ENCODE assay signal across 13 cellular contexts in genomic region chr10:73898730-73899400, GRCh38. TPM values are rescaled to one million over a fixed set of nuclear protein-coding genes. Genes with fewer than 3 reads are reported as not detected.
A peak's percentile ranks its signal among the peaks of the same experiment; 100 is the strongest.
DNase-seq lines count a peak whose midpoint lies in the region; ATAC-seq, FAIRE-seq and TF ChIP-seq lines count a peak whose summit lies in the region.
"Had no signal": no experiment of that assay in that cellular context is flagged by ENCODE, and none has a peak within 500 bp of the region (broad histone marks: within the 10 kb centered on the region; RNA-seq: fewer than 3 reads in every experiment).

No MANE protein-coding gene starts in this region.

- peaks cover 40 to 58% of the 10 kb centered on the region in 2 experiments for H3K4me1 ChIP-seq in HCT116 (ENCODE audit: control insufficient read depth in 1 of 2, insufficient read depth in 2 of 2, low read length in 2 of 2)
- peaks cover 50% of the 10 kb centered on the region for H3K4me1 ChIP-seq in SJSA1 (replicated peaks)
- H3K4me1 ChIP-seq in kidney (ENCODE audit: control insufficient read depth in 1 of 2, insufficient read depth in 1 of 2, low read depth in 1 of 2, low read length in 2 of 2), result no peaks in the 10 kb centered on the region
- peaks cover 0 to 27% (median 0%) of the 10 kb centered on the region in 6 donors for H3K4me1 ChIP-seq in spleen
- H3K4me1 ChIP-seq: parathyroid adenoma, upper lobe of right lung had no signal

- RAD21 ChIA-PET in HCT116 (lab: Charles Lee; ENCODE audit: low non-redundant PET in 1 of 2, low total read pairs in 2 of 2, uncharacterized antibody in 2 of 2, unreplicated experiment in 2 of 2), result interaction anchor here (0.7 to 1.2 kb wide), 3 partner anchors 9 to 13 kb away, joined by 3 to 4 read pairs (median 3); no protein-coding TSS in a partner anchor

- peak overlapping the region; percentile 61 for H3K4me2 ChIP-seq in HCT116 (ENCODE audit: low read length)

- no peaks in the 10 kb centered on the region for H4K20me1 ChIP-seq in HCT116 (ENCODE audit: insufficient read depth)

- H3K4me3 ChIP-seq in HCT116 (replicated peaks in 1 of 2; ENCODE audit: low read depth in 1 of 2, low read length in 2 of 2) (no peak overlapping the region), SJSA1 (no peak overlapping the region), kidney (ENCODE audit: low read length in 2 of 2) (no peak overlapping the region), skin epidermis (no peak overlapping the region), spleen (no peak overlapping the region)
- H3K4me3 ChIP-seq: upper lobe of right lung had no signal

- no peak for FAIRE-seq in kidney (lab: Jason Lieb, UNC)
- FAIRE-seq: HTR-8/SVneo had no signal

- BruUV-seq in HCT116 (replicated peaks; lab: Mats Ljungman, UMichigan), result no TSS peak

- POLR2A ChIA-PET in HCT116 (lab: Charles Lee), result interaction anchor here (0.8 to 3.5 kb wide), 6 partner anchors 8 to 67 kb away, joined by 3 to 32 read pairs (median 5); no protein-coding TSS in a partner anchor

- peak overlapping the region; percentile 36 for H2AFZ ChIP-seq in HCT116 (ENCODE audit: low read depth, low read length, poor library complexity, severe bottlenecking)
- H2AFZ ChIP-seq: parathyroid adenoma had no signal

- H3K9me3 ChIP-seq in HCT116 (ENCODE audit: control insufficient read depth in 1 of 2, insufficient read depth in 1 of 2, low read depth in 1 of 2, low read length in 2 of 2) (no peaks in the 10 kb centered on the region), SJSA1 (replicated peaks) (no peaks in the 10 kb centered on the region), kidney (ENCODE audit: control insufficient read depth in 1 of 2, low read length in 2 of 2) (no peaks in the 10 kb centered on the region), spleen (no peaks in the 10 kb centered on the region)
- H3K9me3 ChIP-seq: upper lobe of right lung had no signal

- H3K27me3 ChIP-seq in HCT116 (ENCODE audit: insufficient read depth, low read length), result no peaks in the 10 kb centered on the region
- no peaks in the 10 kb centered on the region for H3K27me3 ChIP-seq in SJSA1 (replicated peaks)
- H3K27me3 ChIP-seq in spleen (replicated peaks in 1 of 7), result no peaks in the 10 kb centered on the region
- H3K27me3 ChIP-seq: upper lobe of right lung had no signal

- DNase-seq in HCT116 (ENCODE audit: low read depth, low spot score) (no peak), SJSA1 (ENCODE audit: low read depth in 1 of 2, low spot score in 2 of 2) (no peak), kidney (peak; percentile 32), spleen (no peak), HuH-7 (ENCODE audit: low spot score) (no peak)
- DNase-seq: NCI-H1092; stimulated activated CD4-positive, alpha-beta T cell treated with anti-CD3 and anti-CD28 coated beads, Interleukin-2, amount 100 ng/mL, for 24 hours; upper lobe of right lung had no signal

- ATAC-seq in HCT116 (peak; percentile 15), HG03442 (IDR thresholded peaks at IDR 0.05; ENCODE audit: unreplicated experiment) (no peak), HG03097 (IDR thresholded peaks at IDR 0.05; ENCODE audit: low FRiP score, unreplicated experiment) (no peak)

- H3K9ac ChIP-seq in HCT116 (ENCODE audit: low read length), result peak overlapping the region; percentile 14; the same call in 1 of the 2 replicates
- no peak overlapping the region for H3K9ac ChIP-seq in kidney (ENCODE audit: low read length in 2 of 2)
- H3K9ac ChIP-seq: parathyroid adenoma had no signal

- 62 to 75% (median 75%) methylated on average over 2 of the region's 2 CpGs for WGBS in spleen, 5 donors

- CTCF ChIA-PET in HCT116 (lab: Charles Lee), result interaction anchor here (1.1 to 1.9 kb wide), 2 partner anchors 10 to 12 kb away, joined by 9 to 10 read pairs; no protein-coding TSS in a partner anchor

- H3K36me3 ChIP-seq in HCT116 (ENCODE audit: control insufficient read depth in 1 of 2, insufficient read depth in 2 of 2, low read length in 2 of 2), result no peaks in the 10 kb centered on the region
- no peaks in the 10 kb centered on the region for H3K36me3 ChIP-seq in SJSA1
- H3K36me3 ChIP-seq in kidney (ENCODE audit: control insufficient read depth in 1 of 2, insufficient read depth in 2 of 2, low read length in 2 of 2), result no peaks in the 10 kb centered on the region
- no peaks in the 10 kb centered on the region for H3K36me3 ChIP-seq in spleen
- H3K36me3 ChIP-seq: upper lobe of right lung had no signal

- no peaks in the 10 kb centered on the region for H3K9me2 ChIP-seq in HCT116 (ENCODE audit: insufficient read depth)

- no peak for TF ChIP-seq CTCF in HCT116 (IDR thresholded peaks at IDR 0.05 in 2 of 3, conservative IDR thresholded peaks at IDR 0.05 in 1 of 3; ENCODE audit: borderline replicate concordance in 1 of 3, insufficient read depth in 1 of 3, low read depth in 2 of 3, low read length in 2 of 3)
- TF ChIP-seq CTCF in kidney (IDR thresholded peaks at IDR 0.05; ENCODE audit: borderline replicate concordance, extremely low read depth, insufficient read depth), result no peak
- TF ChIP-seq CTCF in spleen (IDR thresholded peaks at IDR 0.05 in 8 of 11, conservative IDR thresholded peaks at IDR 0.05 in 3 of 11), result no peak

- intact Hi-C loops in HCT116 (cut with micrococcal nuclease), result no loop called here
- intact Hi-C loops in kidney (cut with DNase I), result no loop called here
- intact Hi-C loops in spleen (cut with DNase I; ENCODE audit: low total_unique reads), result no loop called here

- TF ChIP-seq RAD21 in HCT116 (IDR thresholded peaks at IDR 0.05; ENCODE audit: low read depth), result no peak

- H3K79me2 ChIP-seq in HCT116 (ENCODE audit: insufficient read depth, low read length), result no peaks in the 10 kb centered on the region
- H3K79me2 ChIP-seq: parathyroid adenoma had no signal

- peak overlapping the region; percentile 61 for H3K27ac ChIP-seq in HCT116 (ENCODE audit: low read depth, low read length)
- H3K27ac ChIP-seq in SJSA1, result peak overlapping the region; percentile 41
- H3K27ac ChIP-seq in kidney (ENCODE audit: low read depth in 2 of 2, low read length in 2 of 2), result no peak overlapping the region
- peak overlapping the region in 14 of 21 experiments; percentile 5 to 71 (median 43) for H3K27ac ChIP-seq in skin epidermis
- H3K27ac ChIP-seq in spleen, result no peak overlapping the region
- H3K27ac ChIP-seq: parathyroid adenoma, upper lobe of right lung had no signal

- no peak for TF ChIP-seq POLR2A in HCT116 (IDR thresholded peaks at IDR 0.05; ENCODE audit: borderline replicate concordance, extremely low read depth, insufficient read depth, insufficient read length)
- no peak for TF ChIP-seq POLR2A in spleen (IDR thresholded peaks at IDR 0.05)

TF ChIP-seq in HCT116, 20 proteins besides CTCF, POLR2A, EP300 and RAD21:
- TF ChIP-seq ZFX (IDR thresholded peaks at IDR 0.05), result peak; percentile 45; the same call in 1 of the 2 replicates
- TF ChIP-seq ZBTB33 (IDR thresholded peaks at IDR 0.05; ENCODE audit: extremely low read depth, insufficient replicate concordance, low read length), result no peak

RNA-seq across cellular contexts. Expression of gene PLAU, which starts 12.1 kb away (rescaled TPM):
- 60.3 TPM for total RNA-seq in HCT116 (2021; ENCODE audit: unreplicated experiment)
- polyA plus RNA-seq in HCT116 (2012), result 103 and 107 TPM in 2 replicates
- 4.7 and 6.0 TPM in 2 replicates for total RNA-seq in SJSA1 (2014; rRNA removed; shearing (Covaris generic))
- 40.8 TPM for total RNA-seq in kidney
- polyA plus RNA-seq in kidney (ENCODE audit: insufficient read depth, low read depth, low replicate concordance), result 82.5 TPM
- total RNA-seq in spleen, result 10 to 100 TPM; 19.1 to 95.0 (median 40.7) TPM
- polyA plus RNA-seq in spleen, result 10 to 100 TPM in 2 of 3 donors, 1 to 10 TPM in 1; 9.6 to 18.3 (median 16.8) TPM

RNA-seq across cellular contexts. Expression of gene CAMK2G, which starts 24.5 kb away (rescaled TPM):
- total RNA-seq in HCT116 (2021; ENCODE audit: unreplicated experiment) (28.3 TPM), kidney (29.1 TPM), spleen (10 to 100 TPM; 32.7 to 55.2 (median 45.8) TPM)
- polyA plus RNA-seq in HCT116 (2012), result 23.4 and 24.6 TPM in 2 replicates
- 12.5 and 17.6 TPM in 2 replicates for total RNA-seq in SJSA1 (2014; rRNA removed; shearing (Covaris generic))
- polyA plus RNA-seq in kidney (ENCODE audit: insufficient read depth, low read depth, low replicate concordance) (21.0 TPM), spleen (10 to 100 TPM; 10.4 to 18.0 (median 17.1) TPM)

Comparison
In these comparisons a context has a peak if more than half of its experiments do, and no peak if none do; other contexts are left out.
1. H3K27ac ChIP-seq: peak in HCT116 (single experiment), SJSA1 (single experiment) and skin epidermis (14 of 21); none in kidney (0 of 2) and spleen (0 of 8).